Comparison of ENCODE assay signal across 8 cellular contexts in the genomic region with DNA sequence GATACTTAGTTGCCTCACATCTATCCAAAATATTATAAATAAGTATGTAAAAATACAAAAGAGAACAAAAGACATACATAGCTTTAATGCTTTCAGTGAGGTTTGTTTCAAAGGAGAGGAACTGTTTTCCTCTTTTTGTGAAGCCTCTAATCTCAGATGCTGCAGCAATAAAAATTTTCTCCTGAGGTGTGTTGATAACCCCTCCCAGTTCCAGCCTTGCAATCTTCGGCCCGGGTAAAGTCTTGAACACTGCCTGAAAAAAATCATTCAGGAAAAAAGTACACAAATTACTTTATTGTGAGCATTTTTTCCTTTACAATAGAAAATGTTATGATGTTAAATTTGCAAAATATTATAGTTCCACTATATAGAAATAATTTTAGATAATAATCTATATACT.
"Had no signal": no experiment of that assay in that cellular context is flagged by ENCODE, and none has a peak within 500 bp of the region (broad histone marks: within the 10 kb centered on the region; RNA-seq: fewer than 3 reads in every experiment).

No MANE protein-coding gene starts in this region.

- H3K27me3 Mint-ChIP-seq: IgD-negative memory B cell had no signal

- H3K4me1 Mint-ChIP-seq: IgD-negative memory B cell had no signal

- H3K27ac ChIP-seq: HL-60 had no signal

- H3K4me2 ChIP-seq: GM23338 had no signal

- FAIRE-seq: H1, H54, HepG2 had no signal

- H3K27ac Mint-ChIP-seq: GM23338, H9, IgD-negative memory B cell had no signal

- H2AFZ ChIP-seq: GM23338 had no signal

- DNase-seq: H9, HCEC 1CT had no signal

- H3K4me3 ChIP-seq: GM23338 had no signal

- H3K9me3 Mint-ChIP-seq: GM23338, H9, IgD-negative memory B cell had no signal

- H3K4me3 Mint-ChIP-seq: GM23338, H9, IgD-negative memory B cell had no signal

- ATAC-seq: GM23338, HepG2 had no signal
